In the genomic region with DNA sequence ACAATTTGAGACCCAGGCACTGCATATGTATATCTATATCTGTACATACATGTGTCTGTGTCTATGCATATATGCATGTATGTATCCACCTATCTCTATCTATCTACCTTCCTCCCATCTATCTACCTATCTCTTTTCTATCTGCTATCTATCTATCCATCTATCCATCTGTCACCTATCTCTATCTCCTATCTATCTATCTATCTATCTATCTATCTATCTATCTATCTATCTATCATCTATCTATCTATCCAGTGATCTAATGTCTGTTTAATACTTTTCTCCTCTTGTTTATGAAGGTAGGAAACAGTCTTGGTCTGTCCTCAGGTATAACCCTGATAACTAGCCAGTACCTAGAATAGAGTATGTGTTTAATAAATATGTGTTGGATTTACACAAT, we compare ENCODE assay signal across 39 cellular contexts. TPM values are rescaled to one million over a fixed set of nuclear protein-coding genes. Genes with fewer than 3 reads are reported as not detected.
"Had no signal": no experiment of that assay in that cellular context is flagged by ENCODE, and none has a peak within 500 bp of the region (broad histone marks: within the 10 kb centered on the region; RNA-seq: fewer than 3 reads in every experiment).

No MANE protein-coding gene starts in this region.

- H3K36me3 ChIP-seq: MG63 had no signal

- H3K27me3 ChIP-seq: MG63 had no signal

- H3K9me3 ChIP-seq: MG63 had no signal

- H3K4me3 ChIP-seq: MG63 had no signal

- DNase-seq: Karpas-422, Kasumi-1, MG63, MM.1S, MV-4-11, NCI-H1048, NCI-H1092, NCI-H1092 treated with DMSO at 0.1 percent for 48 hours, NCI-H1105, NCI-H1105 treated with DMSO at 0.1 percent for 48 hours, NCI-H1417, NCI-H1417 treated with DMSO at 0.1 percent for 48 hours, NCI-H1436, NCI-H1436 treated with DMSO at 0.1 percent for 48 hours, NCI-H146, NCI-H1694, NCI-H1694 treated with DMSO at 0.1 percent for 48 hours, NCI-H187, NCI-H187 treated with DMSO at 0.1 percent for 48 hours, NCI-H1930, NCI-H2029, NCI-H2029 treated with DMSO at 0.1 percent for 48 hours, NCI-H2081, NCI-H2081 treated with DMSO at 0.1 percent for 48 hours, NCI-H2107, NCI-H2171, NCI-H2171 treated with DMSO at 0.1 percent for 48 hours, NCI-H2227 treated with DMSO at 0.1 percent for 48 hours, NCI-H226, NCI-H345, NCI-H446, NCI-H446 treated with DMSO at 0.1 percent for 48 hours, NCI-H510A, NCI-H510A treated with DMSO at 0.1 percent for 48 hours, NCI-H524, NCI-H524 treated with DMSO at 0.1 percent for 48 hours, NCI-H526 had no signal

RNA-seq across cellular contexts. Expression of a gene that starts 25.9 kb away (rescaled TPM):
- total RNA-seq: M059J, NCI-H460 had no signal

RNA-seq across cellular contexts. Expression of a gene that starts 47.5 kb away (rescaled TPM):
- total RNA-seq: NCI-H460 had no signal
